9 cellular contexts compared by ENCODE assay signal in the genomic region with DNA sequence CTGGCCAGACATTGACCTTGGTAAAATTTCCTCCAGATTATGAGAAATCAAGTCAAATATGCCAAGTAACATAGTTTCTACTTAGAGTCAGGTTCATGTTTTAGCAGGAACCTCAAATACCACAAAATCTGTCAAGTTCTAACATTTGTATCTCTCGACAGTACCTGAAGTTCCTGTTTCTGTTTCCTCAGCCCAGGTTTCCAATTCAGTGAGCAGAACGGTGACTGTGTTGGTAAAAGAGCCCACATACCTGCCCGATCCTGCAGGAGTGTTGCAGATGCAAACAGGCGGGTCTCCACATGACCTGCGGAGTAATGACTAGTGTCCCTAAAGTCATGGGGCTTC. TPM values are rescaled to one million over a fixed set of nuclear protein-coding genes. Genes with fewer than 3 reads are reported as not detected.
DNase-seq lines count a peak whose midpoint lies in the region; ATAC-seq and TF ChIP-seq lines count a peak whose summit lies in the region.
"Had no signal": no experiment of that assay in that cellular context is flagged by ENCODE, and none has a peak within 500 bp of the region (broad histone marks: within the 10 kb centered on the region; RNA-seq: fewer than 3 reads in every experiment).

No MANE protein-coding gene starts in this region.

- peaks cover 0 to 5% (median 0%) of the 10 kb centered on the region in 4 donors for H3K27me3 ChIP-seq in esophagus squamous epithelium

- 42 to 59% methylated on average over 5 of the region's 5 CpGs for WGBS in esophagus squamous epithelium, 2 donors

- no peak for TF ChIP-seq POLR2A in esophagus squamous epithelium (IDR thresholded peaks at IDR 0.05)

- peak; percentile 94 for ATAC-seq in GM18861 (IDR thresholded peaks at IDR 0.05; ENCODE audit: unreplicated experiment)
- peak; percentile 91 for ATAC-seq in GM21447 (IDR thresholded peaks at IDR 0.05; ENCODE audit: unreplicated experiment)
- peak; percentile 93 for ATAC-seq in HG03432 (IDR thresholded peaks at IDR 0.05; ENCODE audit: unreplicated experiment)

- intact Hi-C loops in esophagus squamous epithelium (cut with DNase I), result no loop called here

- peak overlapping the region; percentile 28 to 77 (median 70) for H3K27ac ChIP-seq in esophagus squamous epithelium

- no peaks in the 10 kb centered on the region for H3K36me3 ChIP-seq in esophagus squamous epithelium

- no peak for DNase-seq in esophagus squamous epithelium (lab: John Stamatoyannopoulos, UW)
- no peak for DNase-seq in A172 (ENCODE audit: low spot score)
- DNase-seq in globus pallidus (ENCODE audit: low spot score), result no peak
- DNase-seq in HuH-7 (ENCODE audit: low spot score), result no peak
- no peak for DNase-seq in activated CD4-positive, CD25-positive, alpha-beta regulatory T cell treated with anti-CD3 and anti-CD28 coated beads, Interleukin-2, amount 50 U/mL, for 72 hours
- DNase-seq: NCI-H187 treated with DMSO at 0.1 percent for 48 hours had no signal

- H3K4me1 ChIP-seq in esophagus squamous epithelium, result peaks cover 0 to 33% (median 4%) of the 10 kb centered on the region in 3 donors

- no peak overlapping the region for H3K4me3 ChIP-seq in esophagus squamous epithelium

- no peak for TF ChIP-seq CTCF in esophagus squamous epithelium (IDR thresholded peaks at IDR 0.05)

- H3K9me3 ChIP-seq in esophagus squamous epithelium, result no peaks in the 10 kb centered on the region

RNA-seq across cellular contexts. Expression of a gene that starts 57.9 kb away (rescaled TPM):
- total RNA-seq in esophagus squamous epithelium, result 10 to 100 TPM; 45.2 to 70.6 (median 52.4) TPM
- total RNA-seq in A172 (2014; rRNA removed; shearing (Covaris generic)), result 96.9 and 104 TPM in 2 replicates
